Comparison of ENCODE assay signal across 8 cellular contexts in the genomic region with DNA sequence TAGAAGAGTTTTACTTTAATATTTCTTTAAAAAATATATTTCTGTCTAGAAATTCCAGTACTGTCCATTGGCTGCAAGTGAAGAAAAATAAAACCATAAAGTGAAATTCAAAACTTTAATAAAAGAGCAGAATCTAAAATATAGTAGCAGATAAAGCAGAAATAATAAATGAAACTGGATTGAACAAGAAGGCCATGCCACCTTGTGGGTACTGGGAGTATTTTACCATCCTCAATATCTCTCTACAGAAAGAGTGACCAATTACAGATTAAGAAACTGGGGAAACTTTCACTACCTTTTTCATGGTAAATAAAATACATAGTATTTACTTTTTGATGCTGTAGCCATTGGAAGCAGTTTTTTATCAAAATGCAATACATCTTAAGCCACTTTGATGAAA.
A peak's percentile ranks its signal among the peaks of the same experiment; 100 is the strongest.
DNase-seq lines count a peak whose midpoint lies in the region; ATAC-seq, FAIRE-seq and TF ChIP-seq lines count a peak whose summit lies in the region.

No MANE protein-coding gene starts in this region.

- H3K4me3 ChIP-seq in HEK293 (ENCODE audit: low read depth, low read length) (no peak overlapping the region), Peyer's patch (no peak overlapping the region), gastroesophageal sphincter (no peak overlapping the region)

- H3K27ac ChIP-seq in HEK293 (ENCODE audit: extremely low read depth, low read depth, low read length): no peak overlapping the region
- H3K27ac ChIP-seq in Peyer's patch: no peak overlapping the region
- H3K27ac ChIP-seq in foreskin keratinocyte: no peak overlapping the region
- H3K27ac ChIP-seq in gastroesophageal sphincter: no peak overlapping the region

- TF ChIP-seq CTCF in HEK293 (tag by site-specific recombination; IDR thresholded peaks at IDR 0.05): 0 out of 2 replicates have a peak, but pooled peaks have one; percentile 19
- peak in 4 of 6 experiments; percentile 17 to 37 (median 30) for TF ChIP-seq CTCF in Peyer's patch (IDR thresholded peaks at IDR 0.05)
- peak; percentile 74 for TF ChIP-seq CTCF in foreskin keratinocyte (conservative IDR thresholded peaks at IDR 0.05)
- peak in 2 of 4 experiments; percentile 46 to 48 for TF ChIP-seq CTCF in gastroesophageal sphincter (IDR thresholded peaks at IDR 0.05)

- DNase-seq in DMS53 treated with DMSO at 0.1 percent for 48 hours (lab: John Stamatoyannopoulos, UW; ENCODE audit: unreplicated experiment) (peak; percentile 98), Peyer's patch (no peak), foreskin keratinocyte (peak in 1 of 2 donors; percentile 23), HTR-8/SVneo (ENCODE audit: insufficient read length, low spot score) (no peak), globus pallidus (ENCODE audit: low spot score) (no peak), left colon (no peak)

- TF ChIP-seq POLR2A in Peyer's patch (IDR thresholded peaks at IDR 0.05): no peak
- TF ChIP-seq POLR2A in gastroesophageal sphincter (IDR thresholded peaks at IDR 0.05): no peak

- POLR2A ChIA-PET in HEK293 (lab: Yijun Ruan, JAX): no interaction called here

- H3K4me1 ChIP-seq in HEK293 (ENCODE audit: control insufficient read depth, insufficient read depth, low read length) (no peaks in the 10 kb centered on the region), Peyer's patch (no peaks in the 10 kb centered on the region), foreskin keratinocyte (no peaks in the 10 kb centered on the region), gastroesophageal sphincter (no peaks in the 10 kb centered on the region)

- ATAC-seq in foreskin keratinocyte (peak; percentile 65), gastroesophageal sphincter (no peak), left colon (no peak)

- H3K27me3 ChIP-seq in Peyer's patch (no peaks in the 10 kb centered on the region), foreskin keratinocyte (no peaks in the 10 kb centered on the region), gastroesophageal sphincter (no peaks in the 10 kb centered on the region)

- no peak for FAIRE-seq in HTR-8/SVneo (lab: Jason Lieb, UNC)

- intact Hi-C loops in left colon (cut with DNase I, micrococcal nuclease): no loop called here

- H3K36me3 ChIP-seq in HEK293 (ENCODE audit: control insufficient read depth in 2 of 2, insufficient read depth in 1 of 2, low read length in 2 of 2) (no peaks in the 10 kb centered on the region), Peyer's patch (no peaks in the 10 kb centered on the region), gastroesophageal sphincter (no peaks in the 10 kb centered on the region)

- CTCF ChIA-PET in HEK293 (lab: Yijun Ruan, JAX): interaction anchor here (0.7 kb wide), 2 partner anchors 11 to 18 kb away, joined by 3 read pairs; no protein-coding TSS in a partner anchor

- no peak for TF ChIP-seq EP300 in gastroesophageal sphincter (IDR thresholded peaks at IDR 0.05)

- no peaks in the 10 kb centered on the region for H3K9me3 ChIP-seq in HEK293 (ENCODE audit: control insufficient read depth, insufficient read depth, low read depth, low read length)
- H3K9me3 ChIP-seq in Peyer's patch: no peaks in the 10 kb centered on the region
- H3K9me3 ChIP-seq in gastroesophageal sphincter: no peaks in the 10 kb centered on the region

TF ChIP-seq in HEK293, 187 proteins besides CTCF, POLR2A, EP300 and RAD21:
- TF ChIP-seq ZEB2 (tag by site-specific recombination; IDR thresholded peaks at IDR 0.05): no peak
- TF ChIP-seq ZNF133 (tag by site-specific recombination; IDR thresholded peaks at IDR 0.05): no peak
- no peak for TF ChIP-seq ZNF302 (tag by site-specific recombination; IDR thresholded peaks at IDR 0.05; ENCODE audit: low read depth)
- TF ChIP-seq, protein P1, sequence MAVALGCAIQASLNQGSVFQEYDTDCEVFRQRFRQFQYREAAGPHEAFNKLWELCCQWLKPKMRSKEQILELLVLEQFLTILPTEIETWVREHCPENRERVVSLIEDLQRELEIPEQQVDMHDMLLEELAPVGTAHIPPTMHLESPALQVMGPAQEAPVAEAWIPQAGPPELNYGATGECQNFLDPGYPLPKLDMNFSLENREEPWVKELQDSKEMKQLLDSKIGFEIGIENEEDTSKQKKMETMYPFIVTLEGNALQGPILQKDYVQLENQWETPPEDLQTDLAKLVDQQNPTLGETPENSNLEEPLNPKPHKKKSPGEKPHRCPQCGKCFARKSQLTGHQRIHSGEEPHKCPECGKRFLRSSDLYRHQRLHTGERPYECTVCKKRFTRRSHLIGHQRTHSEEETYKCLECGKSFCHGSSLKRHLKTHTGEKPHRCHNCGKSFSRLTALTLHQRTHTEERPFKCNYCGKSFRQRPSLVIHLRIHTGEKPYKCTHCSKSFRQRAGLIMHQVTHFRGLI (tag by site-specific recombination; IDR thresholded peaks at IDR 0.05): no peak
- peak; percentile 55 for TF ChIP-seq ZNF654 (tag by site-specific recombination; IDR thresholded peaks at IDR 0.05; ENCODE audit: low read depth)
